26 cellular contexts compared by ENCODE assay signal in the genomic region with DNA sequence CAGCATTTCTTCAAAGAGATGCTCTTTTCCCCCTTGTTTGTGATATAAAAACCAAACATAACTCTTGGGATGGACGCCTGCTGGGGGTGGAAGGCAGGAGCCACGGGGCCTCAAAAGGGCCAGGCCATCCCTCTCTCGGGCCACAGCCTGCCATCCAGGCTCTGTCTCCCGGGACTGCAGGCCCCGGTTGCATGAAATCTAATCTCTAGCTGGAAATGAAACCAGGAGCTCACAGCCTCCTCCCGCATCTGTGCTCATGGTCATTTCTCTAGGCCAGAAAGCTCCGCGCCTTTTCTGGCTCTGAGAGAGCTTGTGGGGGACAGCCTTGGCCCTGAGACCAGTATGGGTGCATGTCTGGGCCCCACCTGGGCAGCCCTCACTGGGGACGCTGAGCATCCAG. TPM values are rescaled to one million over a fixed set of nuclear protein-coding genes. Genes with fewer than 3 reads are reported as not detected.
A peak's percentile ranks its signal among the peaks of the same experiment; 100 is the strongest.
DNase-seq lines count a peak whose midpoint lies in the region; ATAC-seq and TF ChIP-seq lines count a peak whose summit lies in the region.
"Had no signal": no experiment of that assay in that cellular context is flagged by ENCODE, and none has a peak within 500 bp of the region (broad histone marks: within the 10 kb centered on the region; RNA-seq: fewer than 3 reads in every experiment).

No MANE protein-coding gene starts in this region.

- peaks cover 53% of the 10 kb centered on the region for H4K20me1 ChIP-seq in BLaER1

- ATAC-seq in stimulated activated naive B cell treated with anti-CD40 and anti-IgM and Interleukin-4, amounts not matched to agents 10 μg/mL and 1 μg/mL and 100 μg/mL, for 72 hours (replicated peaks) = no peak
- ATAC-seq: heart left ventricle, left lobe of liver, natural killer cell had no signal

- no peak overlapping the region for H3K4me3 ChIP-seq in BLaER1
- no peak overlapping the region for H3K4me3 ChIP-seq in SJCRH30
- H3K4me3 ChIP-seq: heart left ventricle, smooth muscle cell had no signal

- H3K27me3 Mint-ChIP-seq in nephron (ENCODE audit: low read depth) = no peaks in the 10 kb centered on the region
- H3K27me3 Mint-ChIP-seq in stimulated activated naive B cell treated with anti-CD40 and anti-IgM and Interleukin-4, amounts not matched to agents 10 μg/mL and 1 μg/mL and 100 μg/mL, for 72 hours = no peaks in the 10 kb centered on the region
- H3K27me3 Mint-ChIP-seq: activated CD4-positive, alpha-beta memory T cell treated with anti-CD3 and anti-CD28 coated beads for 36 hours; CD4-positive, alpha-beta T cell; dendritic cell treated with granulocyte-macrophage colony-stimulating factor and Interleukin-4, amounts not matched to agents 40 ng/mL and 50 ng/mL, for 4 days had no signal

- H3K4me3 Mint-ChIP-seq in nephron = peak overlapping the region in 2 of 3 experiments; percentile 57 to 62
- H3K4me3 Mint-ChIP-seq in stimulated activated naive B cell treated with anti-CD40 and anti-IgM and Interleukin-4, amounts not matched to agents 10 μg/mL and 1 μg/mL and 100 μg/mL, for 72 hours = no peak overlapping the region
- H3K4me3 Mint-ChIP-seq: activated CD4-positive, alpha-beta memory T cell treated with anti-CD3 and anti-CD28 coated beads for 36 hours; CD4-positive, alpha-beta T cell; dendritic cell treated with granulocyte-macrophage colony-stimulating factor and Interleukin-4, amounts not matched to agents 40 ng/mL and 50 ng/mL, for 4 days; H9; natural killer cell had no signal

- H3K4me1 ChIP-seq in BLaER1 (peaks cover 43% of the 10 kb centered on the region), SJCRH30 (peaks cover 38% of the 10 kb centered on the region)

- H3K9me3 ChIP-seq in BLaER1 (no peaks in the 10 kb centered on the region), SJCRH30 (replicated peaks) (no peaks in the 10 kb centered on the region)
- H3K9me3 ChIP-seq: heart left ventricle had no signal

- H3K27me3 ChIP-seq in BLaER1 (no peaks in the 10 kb centered on the region), SJCRH30 (no peaks in the 10 kb centered on the region)
- H3K27me3 ChIP-seq: heart left ventricle had no signal

- peak overlapping the region; percentile 71 to 98 (median 93) for H3K27ac Mint-ChIP-seq in nephron
- H3K27ac Mint-ChIP-seq in stimulated activated naive B cell treated with anti-CD40 and anti-IgM and Interleukin-4, amounts not matched to agents 10 μg/mL and 1 μg/mL and 100 μg/mL, for 72 hours = peak overlapping the region; percentile 59
- H3K27ac Mint-ChIP-seq: activated CD4-positive, alpha-beta memory T cell treated with anti-CD3 and anti-CD28 coated beads for 36 hours; CD4-positive, alpha-beta T cell; dendritic cell treated with granulocyte-macrophage colony-stimulating factor and Interleukin-4, amounts not matched to agents 40 ng/mL and 50 ng/mL, for 4 days; natural killer cell had no signal

- TF ChIP-seq CTCF in nephron (IDR thresholded peaks at IDR 0.05; ENCODE audit: unreplicated experiment in 3 of 3) = peak in 1 of 3 experiments; percentile 1

- H3K9ac ChIP-seq in BLaER1 = no peak overlapping the region

- H3K36me3 Mint-ChIP-seq in nephron (ENCODE audit: low read depth) = peaks cover 8% of the 10 kb centered on the region
- H3K36me3 Mint-ChIP-seq in stimulated activated naive B cell treated with anti-CD40 and anti-IgM and Interleukin-4, amounts not matched to agents 10 μg/mL and 1 μg/mL and 100 μg/mL, for 72 hours = peaks cover 31 to 40% of the 10 kb centered on the region in 2 donors
- H3K36me3 Mint-ChIP-seq: natural killer cell had no signal

- H3K9me3 Mint-ChIP-seq in nephron = no peaks in the 10 kb centered on the region
- no peaks in the 10 kb centered on the region for H3K9me3 Mint-ChIP-seq in stimulated activated naive B cell treated with anti-CD40 and anti-IgM and Interleukin-4, amounts not matched to agents 10 μg/mL and 1 μg/mL and 100 μg/mL, for 72 hours
- H3K9me3 Mint-ChIP-seq: activated CD4-positive, alpha-beta memory T cell treated with anti-CD3 and anti-CD28 coated beads for 36 hours; CD4-positive, alpha-beta T cell; dendritic cell treated with granulocyte-macrophage colony-stimulating factor and Interleukin-4, amounts not matched to agents 40 ng/mL and 50 ng/mL, for 4 days; H9; natural killer cell had no signal

- DNase-seq in SJCRH30 = peak; percentile 56 to 78
- DNase-seq in stimulated activated naive B cell treated with anti-CD40 and anti-IgM and Interleukin-4, amounts not matched to agents 10 μg/mL and 1 μg/mL and 100 μg/mL, for 72 hours = no peak
- DNase-seq in DMS53 (lab: John Stamatoyannopoulos, UW) = no peak
- DNase-seq in NCI-H526 treated with DMSO at 0.1 percent for 48 hours (lab: John Stamatoyannopoulos, UW) = no peak
- no peak for DNase-seq in NCI-H345 (lab: John Stamatoyannopoulos, UW)
- DNase-seq: activated CD4-positive, alpha-beta memory T cell treated with anti-CD3 and anti-CD28 coated beads for 36 hours; activated CD4-positive, CD25-positive, alpha-beta regulatory T cell; activated gamma-delta T cell; CD4-positive, alpha-beta T cell; DMS153; GDM1; H9; mesendoderm; natural killer cell; NCI-H524; RPMI8226; stimulated activated CD4-positive, alpha-beta T cell treated with anti-CD3 and anti-CD28 coated beads, Interleukin-2, amount 100 ng/mL, for 48 hours; stimulated activated naive CD4-positive, alpha-beta T cell treated with Interleukin-2 at 50 U/mL for 16 hours; T1000; trophoblast cell had no signal

- H3K36me3 ChIP-seq in BLaER1 (peaks cover 50% of the 10 kb centered on the region), SJCRH30 (no peaks in the 10 kb centered on the region)

- peaks cover 41% of the 10 kb centered on the region for H3K4me1 Mint-ChIP-seq in nephron
- H3K4me1 Mint-ChIP-seq in stimulated activated naive B cell treated with anti-CD40 and anti-IgM and Interleukin-4, amounts not matched to agents 10 μg/mL and 1 μg/mL and 100 μg/mL, for 72 hours = peaks cover 0 to 4% of the 10 kb centered on the region in 2 donors
- H3K4me1 Mint-ChIP-seq: natural killer cell had no signal

- H3K27ac ChIP-seq in BLaER1 = no peak overlapping the region
- peak overlapping the region; percentile 0; the same call in 1 of the 2 replicates for H3K27ac ChIP-seq in SJCRH30

- H3K4me2 ChIP-seq in BLaER1 = peak overlapping the region; percentile 44
- H3K4me2 ChIP-seq: smooth muscle cell had no signal

RNA-seq across cellular contexts. Expression of a gene that starts 29.7 kb away (rescaled TPM):
- 23.5 and 27.6 TPM in 2 replicates for total RNA-seq in SJCRH30 (2014; rRNA removed; shearing (Covaris generic))

Comparison
In these comparisons a context has a peak if more than half of its experiments do, and no peak if none do; other contexts are left out.
1. DNase-seq: peak in SJCRH30 (2 of 2); none in stimulated activated naive B cell treated with anti-CD40 and anti-IgM and Interleukin-4, amounts not matched to agents 10 μg/mL and 1 μg/mL and 100 μg/mL, for 72 hours (single experiment), DMS53 (single experiment), NCI-H526 treated with DMSO at 0.1 percent for 48 hours (single experiment) and NCI-H345 (single experiment).
2. H3K4me3 Mint-ChIP-seq: peak in nephron (2 of 3); none in stimulated activated naive B cell treated with anti-CD40 and anti-IgM and Interleukin-4, amounts not matched to agents 10 μg/mL and 1 μg/mL and 100 μg/mL, for 72 hours (0 of 2).